ENCODE assay signal across 6 cellular contexts in genomic region chr16:60261425-60261824, GRCh38.
"Had no signal": no experiment of that assay in that cellular context is flagged by ENCODE, and none has a peak within 500 bp of the region (broad histone marks: within the 10 kb centered on the region; RNA-seq: fewer than 3 reads in every experiment).

No MANE protein-coding gene starts in this region.

- H3K27ac ChIP-seq: GM23248 had no signal

- ATAC-seq: HCT116, K562 had no signal

- H3K4me3 Mint-ChIP-seq: HFFc6 had no signal

- H3K36me3 ChIP-seq: HAP-1 had no signal

- H3K4me3 ChIP-seq: GM23248, HAP-1, K562 had no signal

- H2AFZ ChIP-seq: GM23248 had no signal

- H3K9ac ChIP-seq: GM23248 had no signal

- H3K4me1 ChIP-seq: HAP-1 had no signal

- H3K9me3 ChIP-seq: HAP-1 had no signal

- DNase-seq: GM23248, HFFc6, IMR-90 had no signal

- H3K27ac Mint-ChIP-seq: HFFc6 had no signal
